8 cellular contexts compared by ENCODE assay signal in the genomic region with DNA sequence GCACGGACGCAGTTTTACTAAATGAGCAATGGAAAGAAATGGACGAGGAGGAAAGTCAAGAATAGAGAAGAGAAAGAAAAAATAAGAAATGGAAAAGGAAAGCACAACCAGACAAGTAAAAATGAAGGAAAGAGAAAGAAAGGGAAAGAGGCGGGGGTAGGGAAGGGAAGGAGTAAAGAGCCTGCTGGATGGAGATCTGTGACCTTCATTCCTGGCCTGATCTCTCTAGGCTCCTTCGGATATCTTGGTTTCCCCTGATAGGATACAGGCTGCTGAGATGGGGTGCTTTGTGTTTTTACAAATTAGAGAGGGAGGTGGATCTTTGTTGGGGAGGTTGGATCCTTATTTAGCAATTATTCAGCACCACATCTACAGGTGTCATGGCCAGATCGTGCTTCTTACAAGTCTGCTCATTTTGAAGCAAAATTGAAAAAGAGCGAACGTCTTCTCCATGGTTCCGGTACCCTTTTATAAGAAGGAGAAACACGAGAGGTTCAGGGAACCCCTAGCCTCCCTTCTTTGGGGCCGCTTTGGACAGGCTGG. TPM values are rescaled to one million over a fixed set of nuclear protein-coding genes. Genes with fewer than 3 reads are reported as not detected.
DNase-seq lines count a peak whose midpoint lies in the region; ATAC-seq, FAIRE-seq and TF ChIP-seq lines count a peak whose summit lies in the region.

No MANE protein-coding gene starts in this region.

- peaks cover 12 to 37% (median 16%) of the 10 kb centered on the region in 4 donors for H3K4me1 Mint-ChIP-seq in CD4-positive, CD25-positive, alpha-beta regulatory T cell
- peaks cover 24% of the 10 kb centered on the region for H3K4me1 Mint-ChIP-seq in nephron

- no peaks in the 10 kb centered on the region for H3K36me3 Mint-ChIP-seq in CD4-positive, CD25-positive, alpha-beta regulatory T cell
- no peaks in the 10 kb centered on the region for H3K36me3 Mint-ChIP-seq in nephron (ENCODE audit: low read depth)

- H3K9me3 ChIP-seq in CD4-positive, CD25-positive, alpha-beta regulatory T cell (ENCODE audit: control insufficient read depth in 2 of 2, low read length in 2 of 2), result no peaks in the 10 kb centered on the region

- peaks cover 0 to 6% (median 0%) of the 10 kb centered on the region in 7 donors for H3K9me3 Mint-ChIP-seq in CD4-positive, CD25-positive, alpha-beta regulatory T cell
- no peaks in the 10 kb centered on the region for H3K9me3 Mint-ChIP-seq in nephron

- peak overlapping the region; percentile 79 for H3K4me3 ChIP-seq in CD4-positive, CD25-positive, alpha-beta regulatory T cell (ENCODE audit: low read depth, low read length)
- peak overlapping the region; percentile 25 for H3K4me3 ChIP-seq in choroid plexus epithelial cell (ENCODE audit: low read depth, low read length)

- no peak overlapping the region for H3K27ac ChIP-seq in CD4-positive, CD25-positive, alpha-beta regulatory T cell (ENCODE audit: insufficient read depth, low read length, poor library complexity, severe bottlenecking)

- peaks cover 55% of the 10 kb centered on the region for H3K27me3 Mint-ChIP-seq in CD4-positive, CD25-positive, alpha-beta regulatory T cell
- H3K27me3 Mint-ChIP-seq in nephron (ENCODE audit: low read depth), result peaks cover 71% of the 10 kb centered on the region

- H3K36me3 ChIP-seq in CD4-positive, CD25-positive, alpha-beta regulatory T cell (ENCODE audit: control insufficient read depth, insufficient read depth, low read length), result no peaks in the 10 kb centered on the region

- TF ChIP-seq CTCF in choroid plexus epithelial cell (conservative IDR thresholded peaks at IDR 0.05; ENCODE audit: low read depth, low read length) (no peak), nephron (IDR thresholded peaks at IDR 0.05; ENCODE audit: unreplicated experiment in 3 of 3) (no peak)

- peak overlapping the region in 1 of 3 donors; percentile 23 for H3K27ac Mint-ChIP-seq in CD4-positive, CD25-positive, alpha-beta regulatory T cell
- H3K27ac Mint-ChIP-seq in nephron, result peak overlapping the region in 2 of 3 experiments; percentile 6 to 39

- no peak for ATAC-seq in CD4-positive, CD25-positive, alpha-beta regulatory T cell (ENCODE audit: low read depth in 2 of 2)
- ATAC-seq in HG03342 (IDR thresholded peaks at IDR 0.05; ENCODE audit: unreplicated experiment) (peak; percentile 3), HG02870 (IDR thresholded peaks at IDR 0.05; ENCODE audit: unreplicated experiment) (no peak), HG03460 (IDR thresholded peaks at IDR 0.05; ENCODE audit: unreplicated experiment) (no peak)

- no peak for DNase-seq in CD4-positive, CD25-positive, alpha-beta regulatory T cell
- peak; percentile 1 for DNase-seq in choroid plexus epithelial cell (ENCODE audit: low read depth)
- no peak for DNase-seq in HTR-8/SVneo (ENCODE audit: insufficient read length, low spot score)
- no peak for DNase-seq in islet precursor cell

- peaks cover 12% of the 10 kb centered on the region for H3K27me3 ChIP-seq in CD4-positive, CD25-positive, alpha-beta regulatory T cell (ENCODE audit: control insufficient read depth, insufficient read depth, low read length)

- H3K4me1 ChIP-seq in CD4-positive, CD25-positive, alpha-beta regulatory T cell (ENCODE audit: control insufficient read depth, insufficient read depth, low read length, poor library complexity, severe bottlenecking), result peaks cover 33% of the 10 kb centered on the region

- FAIRE-seq in HTR-8/SVneo (lab: Jason Lieb, UNC), result no peak

- peak overlapping the region; percentile 92 to 96 (median 94) for H3K4me3 Mint-ChIP-seq in CD4-positive, CD25-positive, alpha-beta regulatory T cell
- H3K4me3 Mint-ChIP-seq in nephron, result peak overlapping the region; percentile 79 to 83 (median 83)

RNA-seq across cellular contexts. Expression of a gene that starts 0.8 kb away (rescaled TPM):
- not detected for total RNA-seq in CD4-positive, CD25-positive, alpha-beta regulatory T cell
- not detected for polyA plus RNA-seq in CD4-positive, CD25-positive, alpha-beta regulatory T cell
